In genomic region chr20:44208770-44209169, GRCh38 we compare ENCODE assay signal across 10 cellular contexts. TPM values are rescaled to one million over a fixed set of nuclear protein-coding genes. Genes with fewer than 3 reads are reported as not detected.
DNase-seq lines count a peak whose midpoint lies in the region; ATAC-seq and TF ChIP-seq lines count a peak whose summit lies in the region.
"Had no signal": no experiment of that assay in that cellular context is flagged by ENCODE, and none has a peak within 500 bp of the region (broad histone marks: within the 10 kb centered on the region; RNA-seq: fewer than 3 reads in every experiment).

No MANE protein-coding gene starts in this region.

- H3K9me2 ChIP-seq in Loucy (replicated peaks; ENCODE audit: low read depth, low read length), result no peaks in the 10 kb centered on the region

- H3F3A ChIP-seq in Loucy (ENCODE audit: low read depth), result no peaks in the 10 kb centered on the region

- H2AFZ ChIP-seq in Loucy (ENCODE audit: low read length), result no peak overlapping the region

- H3K27ac Mint-ChIP-seq in CD4-positive, alpha-beta T cell, result peak overlapping the region; percentile 99
- peak overlapping the region; percentile 99 for H3K27ac Mint-ChIP-seq in nephron progenitor cell

- no peak for ATAC-seq in CD4-positive, alpha-beta T cell (ENCODE audit: poor library complexity)
- no peak for ATAC-seq in GM19328 (IDR thresholded peaks at IDR 0.05; ENCODE audit: unreplicated experiment)

- H3K4me2 ChIP-seq in Loucy (ENCODE audit: low read depth, low read length, poor library complexity, severe bottlenecking), result peak overlapping the region; percentile 99

- POLR2A ChIA-PET in CD4-positive, alpha-beta T cell (lab: Charles Lee), result interaction anchor here (0.6 to 0.8 kb wide), 2 partner anchors 10 to 26 kb away, joined by 3 read pairs; no protein-coding TSS in a partner anchor

- peaks cover 67% of the 10 kb centered on the region for H3K4me1 Mint-ChIP-seq in CD4-positive, alpha-beta T cell (ENCODE audit: low read depth)
- H3K4me1 Mint-ChIP-seq in nephron progenitor cell, result peaks cover 54% of the 10 kb centered on the region

- H3K9ac ChIP-seq in Loucy (ENCODE audit: low read depth, low read length, poor library complexity, severe bottlenecking), result peak overlapping the region; percentile 92
- peak overlapping the region in 1 of 2 donors; percentile 99 for H3K9ac ChIP-seq in colonic mucosa (ENCODE audit: low read depth in 2 of 2, low read length in 2 of 2)

- peaks cover 73% of the 10 kb centered on the region for H3K36me3 Mint-ChIP-seq in CD4-positive, alpha-beta T cell (ENCODE audit: low read depth)
- peaks cover 7% of the 10 kb centered on the region for H3K36me3 Mint-ChIP-seq in nephron progenitor cell (ENCODE audit: low read depth)

- peak overlapping the region; percentile 98 for H3K4me3 ChIP-seq in Loucy (ENCODE audit: low read length, poor library complexity, severe bottlenecking)
- peak overlapping the region; percentile 89 for H3K4me3 ChIP-seq in colonic mucosa

- H3K36me3 ChIP-seq in Loucy (ENCODE audit: insufficient read depth, low read length) (peaks cover 16% of the 10 kb centered on the region; the same call in 1 of the 2 replicates), colonic mucosa (peaks cover 7% of the 10 kb centered on the region)

- no peak overlapping the region for H3K27ac ChIP-seq in CD4-positive, alpha-beta T cell (ENCODE audit: low read depth, low read length)
- H3K27ac ChIP-seq in colonic mucosa, result no peak overlapping the region

- H4K20me1 ChIP-seq in Loucy (ENCODE audit: insufficient read depth, low read length, poor library complexity, severe bottlenecking), result peaks cover 50% of the 10 kb centered on the region

- H3K9me3 Mint-ChIP-seq in CD4-positive, alpha-beta T cell, result no peaks in the 10 kb centered on the region
- no peaks in the 10 kb centered on the region for H3K9me3 Mint-ChIP-seq in nephron progenitor cell

- H3K4me3 Mint-ChIP-seq in CD4-positive, alpha-beta T cell, result peak overlapping the region; percentile 92
- H3K4me3 Mint-ChIP-seq in nephron progenitor cell, result peak overlapping the region; percentile 96

- no peak for DNase-seq in CD4-positive, alpha-beta T cell
- no peak for DNase-seq in colonic mucosa
- DNase-seq in nephron progenitor cell, result no peak
- no peak for DNase-seq in dermis blood vessel endothelial cell
- DNase-seq in NCI-H1930 (lab: John Stamatoyannopoulos, UW), result no peak
- no peak for DNase-seq in islet precursor cell
- DNase-seq: GOT3 had no signal

- TF ChIP-seq CTCF in CD4-positive, alpha-beta T cell (IDR thresholded peaks at IDR 0.05), result no peak
- no peak for TF ChIP-seq CTCF in Loucy (conservative IDR thresholded peaks at IDR 0.05; ENCODE audit: low read length)
- TF ChIP-seq CTCF in colonic mucosa (IDR thresholded peaks at IDR 0.05), result no peak
- TF ChIP-seq CTCF in nephron progenitor cell (IDR thresholded peaks at IDR 0.05), result no peak

- H3K79me2 ChIP-seq in Loucy (ENCODE audit: insufficient read depth, low read length), result peaks cover 61% of the 10 kb centered on the region

- H3K9me3 ChIP-seq in CD4-positive, alpha-beta T cell (ENCODE audit: control insufficient read depth, low read length), result no peaks in the 10 kb centered on the region
- H3K9me3 ChIP-seq in Loucy (ENCODE audit: insufficient read depth, low read depth, low read length) (no peaks in the 10 kb centered on the region), colonic mucosa (no peaks in the 10 kb centered on the region)

- no peaks in the 10 kb centered on the region for H3K27me3 ChIP-seq in CD4-positive, alpha-beta T cell (ENCODE audit: control insufficient read depth, insufficient read depth, low read length)
- H3K27me3 ChIP-seq in Loucy (ENCODE audit: insufficient read depth, low read length, poor library complexity, severe bottlenecking), result no peaks in the 10 kb centered on the region
- no peaks in the 10 kb centered on the region for H3K27me3 ChIP-seq in colonic mucosa

- H3K27me3 Mint-ChIP-seq in CD4-positive, alpha-beta T cell, result no peaks in the 10 kb centered on the region
- H3K27me3 Mint-ChIP-seq in nephron progenitor cell (ENCODE audit: low read depth, poor library complexity), result no peaks in the 10 kb centered on the region

- peaks cover 56% of the 10 kb centered on the region for H3K4me1 ChIP-seq in Loucy (ENCODE audit: insufficient read depth, low read length, poor library complexity, severe bottlenecking)
- peaks cover 3% of the 10 kb centered on the region for H3K4me1 ChIP-seq in colonic mucosa

- CTCF ChIA-PET in CD4-positive, alpha-beta T cell (lab: Charles Lee), result interaction anchor here (1.3 to 2.0 kb wide), 3 partner anchors 9 to 102 kb away, joined by 4 to 9 read pairs (median 5); partner anchors contain the start of gene FITM2

- intact Hi-C loops in CD4-positive, alpha-beta T cell (cut with DNase I, micrococcal nuclease), result no loop called here
- intact Hi-C loops in colonic mucosa (cut with DNase I), result no loop called here

RNA-seq across cellular contexts. Expression of gene OSER1, which starts 1.8 kb away (rescaled TPM):
- 100 to 1,000 TPM; 172 TPM for total RNA-seq in CD4-positive, alpha-beta T cell
- total RNA-seq in colonic mucosa (10 to 100 TPM; 23.3 to 31.9 TPM), dermis blood vessel endothelial cell (39.6 and 55.6 TPM in 2 replicates)

RNA-seq across cellular contexts. Expression of gene JPH2, which starts 21.8 kb away (rescaled TPM):
- total RNA-seq in CD4-positive, alpha-beta T cell, result not detected
- total RNA-seq in colonic mucosa, result 10 to 100 TPM in 1 of 2 donors, 1 to 10 TPM in 1; 1.3 to 13.8 TPM
- total RNA-seq in dermis blood vessel endothelial cell, result 0.09 and 0.17 TPM in 2 replicates
- total RNA-seq: activated CD8-positive, alpha-beta memory T cell treated with anti-CD3 and anti-CD28 coated beads for 36 hours had no signal

RNA-seq across cellular contexts. Expression of gene GDAP1L1, which starts 38.3 kb away (rescaled TPM):
- total RNA-seq in CD4-positive, alpha-beta T cell, result not detected
- total RNA-seq in colonic mucosa (not detected), dermis blood vessel endothelial cell (not detected in 2 replicates)
- total RNA-seq: activated CD8-positive, alpha-beta memory T cell treated with anti-CD3 and anti-CD28 coated beads for 36 hours had no signal
